ENCODE assay signal across 18 cellular contexts in genomic region chr19:422213-422916, GRCh38. TPM values are rescaled to one million over a fixed set of nuclear protein-coding genes. Genes with fewer than 3 reads are reported as not detected.
DNase-seq lines count a peak whose midpoint lies in the region; ATAC-seq and TF ChIP-seq lines count a peak whose summit lies in the region.
"Had no signal": no experiment of that assay in that cellular context is flagged by ENCODE, and none has a peak within 500 bp of the region (broad histone marks: within the 10 kb centered on the region; RNA-seq: fewer than 3 reads in every experiment).

No MANE protein-coding gene starts in this region.

- no peak for ATAC-seq in left cardiac atrium
- no peak for ATAC-seq in GM21737 (IDR thresholded peaks at IDR 0.05; ENCODE audit: unreplicated experiment)
- ATAC-seq: GM12878, GM23338 had no signal

- H3K27ac Mint-ChIP-seq in chondrocyte (ENCODE audit: unreplicated experiment), result no peak overlapping the region
- H3K27ac Mint-ChIP-seq: CD4-positive, alpha-beta T cell; GM23338; HFFc6 had no signal

- H3K4me2 ChIP-seq in osteoblast (ENCODE audit: insufficient read depth, low read length), result no peak overlapping the region
- H3K4me2 ChIP-seq: GM23338 had no signal

- peaks cover 18% of the 10 kb centered on the region for H3K36me3 ChIP-seq in left ventricle myocardium inferior
- H3K36me3 ChIP-seq in HEK293 (ENCODE audit: control insufficient read depth in 2 of 2, insufficient read depth in 1 of 2, low read length in 2 of 2), result peaks cover 0 to 25% of the 10 kb centered on the region in 2 experiments; a peak in 1 of 3 replicates
- H3K36me3 ChIP-seq in osteoblast (ENCODE audit: insufficient read depth, low read length), result no peaks in the 10 kb centered on the region

- H3K27ac ChIP-seq in left ventricle myocardium inferior (replicated peaks) (no peak overlapping the region), HEK293 (ENCODE audit: extremely low read depth, low read depth, low read length) (no peak overlapping the region), osteoblast (ENCODE audit: low read depth, low read length) (no peak overlapping the region)
- H3K27ac ChIP-seq: C4-2B, HL-60 had no signal

- intact Hi-C loops in left cardiac atrium (cut with DNase I) (no loop called here), left ventricle myocardium inferior (cut with micrococcal nuclease) (no loop called here)

- no peak overlapping the region for H2AFZ ChIP-seq in osteoblast (ENCODE audit: low read length)
- H2AFZ ChIP-seq: GM23338 had no signal

- H3K79me2 ChIP-seq in osteoblast (ENCODE audit: insufficient read depth, low read length), result no peaks in the 10 kb centered on the region

- H3K4me3 ChIP-seq in left ventricle myocardium inferior (no peak overlapping the region), HEK293 (ENCODE audit: low read depth, low read length) (no peak overlapping the region), osteoblast (ENCODE audit: insufficient read depth, low read length) (no peak overlapping the region)
- H3K4me3 ChIP-seq: GM12878, GM23338 had no signal

- POLR2A ChIA-PET in HEK293 (lab: Yijun Ruan, JAX), result interaction anchor here (0.6 to 1.0 kb wide), 2 partner anchors 10 to 442 kb away, joined by 3 to 6 read pairs; no protein-coding TSS in a partner anchor

- H3K27me3 Mint-ChIP-seq in chondrocyte (ENCODE audit: low read depth), result no peaks in the 10 kb centered on the region
- H3K27me3 Mint-ChIP-seq: CD4-positive, alpha-beta T cell had no signal

- H3K9me3 ChIP-seq in left ventricle myocardium inferior (replicated peaks) (no peaks in the 10 kb centered on the region), HEK293 (ENCODE audit: control insufficient read depth, insufficient read depth, low read depth, low read length) (no peaks in the 10 kb centered on the region), osteoblast (ENCODE audit: low read depth, low read length) (no peaks in the 10 kb centered on the region)

- peaks cover 11% of the 10 kb centered on the region for H3K36me3 Mint-ChIP-seq in chondrocyte (ENCODE audit: low read depth)

- H3K27me3 ChIP-seq in left ventricle myocardium inferior (ENCODE audit: low read depth) (no peaks in the 10 kb centered on the region), osteoblast (ENCODE audit: insufficient read depth, low read length) (no peaks in the 10 kb centered on the region)

- DNase-seq in left cardiac atrium (peak; percentile 5), left ventricle myocardium inferior (no peak), chondrocyte (ENCODE audit: low spot score) (peak; percentile 91), osteoblast (ENCODE audit: insufficient read length, low spot score, missing footprints) (peak; percentile 91), NCI-H2107 (lab: John Stamatoyannopoulos, UW) (no peak)
- DNase-seq: AML-193; CD4-positive, alpha-beta T cell; DMS153; DND-41; EL; HCEC 1CT; HFFc6 had no signal

- H3K4me1 ChIP-seq in left ventricle myocardium inferior (peaks cover 36% of the 10 kb centered on the region), HEK293 (ENCODE audit: control insufficient read depth, insufficient read depth, low read length) (no peaks in the 10 kb centered on the region), osteoblast (ENCODE audit: insufficient read depth, low read length) (no peaks in the 10 kb centered on the region)

- H3K9me3 Mint-ChIP-seq in chondrocyte (ENCODE audit: low read depth), result no peaks in the 10 kb centered on the region
- H3K9me3 Mint-ChIP-seq: CD4-positive, alpha-beta T cell had no signal

- H4K20me1 ChIP-seq in osteoblast (ENCODE audit: insufficient read depth, low read length), result no peaks in the 10 kb centered on the region

- CTCF ChIA-PET in HEK293 (lab: Yijun Ruan, JAX), result interaction anchor here (0.6 kb wide), 1 partner anchor 73 kb away, joined by 3 read pairs; no protein-coding TSS in a partner anchor

- TF ChIP-seq CTCF in left ventricle myocardium inferior (IDR thresholded peaks at IDR 0.05; ENCODE audit: borderline replicate concordance) (no peak), HEK293 (tag by site-specific recombination; IDR thresholded peaks at IDR 0.05) (no peak), chondrocyte (IDR thresholded peaks at IDR 0.05) (no peak), osteoblast (IDR thresholded peaks at IDR 0.05; ENCODE audit: extremely low read depth, low read depth, low read length) (no peak)

- peaks cover 6% of the 10 kb centered on the region for H3K4me1 Mint-ChIP-seq in chondrocyte (ENCODE audit: low read depth)

- H3K4me3 Mint-ChIP-seq in chondrocyte (ENCODE audit: unreplicated experiment), result no peak overlapping the region
- H3K4me3 Mint-ChIP-seq: CD4-positive, alpha-beta T cell; GM23338; HFFc6 had no signal

TF ChIP-seq in HEK293, 187 proteins besides CTCF, POLR2A, EP300 and RAD21:
- TF ChIP-seq MEIS1 (CRISPR knock-in tag; IDR thresholded peaks at IDR 0.05; ENCODE audit: borderline replicate concordance) (no peak), SP3 (tag by site-specific recombination; IDR thresholded peaks at IDR 0.05) (no peak), ZIC2 (tag by site-specific recombination; IDR thresholded peaks at IDR 0.05) (no peak), PRDM10 (tag by site-specific recombination; IDR thresholded peaks at IDR 0.05) (peak; percentile 71), ZNF169 (tag by site-specific recombination; IDR thresholded peaks at IDR 0.05) (no peak)

RNA-seq across cellular contexts. Expression of gene C2CD4C, which starts 13.4 kb away (rescaled TPM):
- under 1 TPM; 0.76 to 0.88 TPM for total RNA-seq in left cardiac atrium
- total RNA-seq in left ventricle myocardium inferior, result 0.63 TPM
- total RNA-seq in chondrocyte, result 1.1 to 1.4 TPM (median 1.4 TPM) in 3 replicates
- not detected in 2 replicates for total RNA-seq in osteoblast
- total RNA-seq: CD4-positive, alpha-beta T cell; GM12878; HFFc6 had no signal

RNA-seq across cellular contexts. Expression of gene SHC2, which starts 38.5 kb away (rescaled TPM):
- total RNA-seq in left cardiac atrium (10 to 100 TPM; 10.7 to 19.4 TPM), left ventricle myocardium inferior (11.3 TPM), chondrocyte (26.9 to 50.9 TPM (median 47.8 TPM) in 3 replicates), osteoblast (0.36 and 1.5 TPM in 2 replicates)
- total RNA-seq: HFFc6 had no signal

Comparison
In these comparisons a context has a peak if more than half of its experiments do, and no peak if none do; other contexts are left out.
1. DNase-seq: peak in left cardiac atrium (single experiment), chondrocyte (single experiment) and osteoblast (single experiment); none in left ventricle myocardium inferior (single experiment) and NCI-H2107 (single experiment).